ENCODE assay signal across 9 cellular contexts in the genomic region with DNA sequence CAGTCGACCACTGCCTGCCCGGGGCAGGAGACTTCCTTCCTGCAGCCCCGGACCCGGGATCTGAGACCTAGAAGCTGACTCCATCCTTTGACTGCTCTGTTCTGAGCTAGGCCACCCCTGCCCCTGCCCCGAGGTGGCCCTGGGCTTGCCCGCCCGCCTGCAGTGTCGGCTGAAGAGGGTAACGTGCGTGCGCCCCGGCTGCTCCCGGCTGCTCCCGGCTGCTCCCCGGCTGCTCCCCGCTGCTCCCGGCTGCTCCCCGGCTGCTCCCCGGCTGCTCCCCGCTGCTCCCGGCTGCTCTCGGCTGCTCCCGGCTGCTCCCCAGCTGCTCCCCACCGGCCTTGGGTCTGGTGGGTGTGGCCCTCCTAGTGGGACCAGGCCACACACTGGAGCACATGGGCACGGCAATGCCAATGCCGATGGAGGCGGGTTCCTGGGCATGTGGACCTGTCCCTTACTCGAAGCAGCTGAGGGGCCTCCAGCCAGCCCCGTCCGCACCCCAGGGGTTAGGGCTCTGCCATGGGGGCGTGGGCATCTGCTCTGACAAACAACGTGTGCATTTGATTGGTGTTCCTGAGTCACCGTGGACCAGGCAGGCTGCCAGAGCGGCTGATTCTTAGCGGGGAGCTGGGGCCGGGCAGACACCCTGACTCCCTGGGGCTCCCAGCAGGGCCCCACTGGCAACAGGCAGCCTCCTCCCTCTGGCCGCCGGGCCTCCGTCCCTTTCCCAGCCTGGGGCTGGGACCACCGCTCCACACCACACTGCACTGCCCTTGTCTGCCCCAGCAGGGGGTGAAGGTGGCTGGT. TPM values are rescaled to one million over a fixed set of nuclear protein-coding genes. Genes with fewer than 3 reads are reported as not detected.
DNase-seq lines count a peak whose midpoint lies in the region; ATAC-seq and TF ChIP-seq lines count a peak whose summit lies in the region.
"Had no signal": no experiment of that assay in that cellular context is flagged by ENCODE, and none has a peak within 500 bp of the region (broad histone marks: within the 10 kb centered on the region; RNA-seq: fewer than 3 reads in every experiment).

No MANE protein-coding gene starts in this region.

- H3K27ac ChIP-seq in A673 (ENCODE audit: low read depth, low read length, poor library complexity, severe bottlenecking): peak overlapping the region; percentile 90

- H3K4me3 ChIP-seq in A673 (ENCODE audit: low read depth, low read length, poor library complexity, severe bottlenecking): peak overlapping the region; percentile 28

- H3K9me3 ChIP-seq in A673 (ENCODE audit: low read depth, low read length, poor library complexity, severe bottlenecking): no peaks in the 10 kb centered on the region

- intact Hi-C loops in A673 (cut with micrococcal nuclease; ENCODE audit: unreplicated experiment): no loop called here

- CTCF ChIA-PET in A673 (lab: Charles Lee) (no interaction called here), GM10248 (lab: Yijun Ruan, JAX) (no interaction called here)

- H3K36me3 ChIP-seq in A673 (ENCODE audit: insufficient read depth, low read length, poor library complexity, severe bottlenecking): no peaks in the 10 kb centered on the region

- POLR2A ChIA-PET in A673 (lab: Charles Lee; ENCODE audit: low non-redundant PET) (no interaction called here), GM10248 (lab: Yijun Ruan, JAX) (no interaction called here)

- H3K4me1 ChIP-seq in A673 (ENCODE audit: insufficient read depth, low read length, poor library complexity, severe bottlenecking): peaks cover 55% of the 10 kb centered on the region

- BruUV-seq in A673 (replicated peaks; lab: Mats Ljungman, UMichigan): no TSS peak

- H3K27me3 ChIP-seq in A673 (replicated peaks; ENCODE audit: insufficient read depth, low read depth, low read length, poor library complexity): no peaks in the 10 kb centered on the region

- TF ChIP-seq CTCF in A673 (conservative IDR thresholded peaks at IDR 0.05; ENCODE audit: low read depth, low read length): no peak
- TF ChIP-seq CTCF in GM10248 (IDR thresholded peaks at IDR 0.05; ENCODE audit: control extremely low read depth, extremely low read depth, low read depth, missing control alignments): no peak

- peak; percentile 74 for ATAC-seq in SK-N-SH treated with all-trans-retinoic acid at 6 μM for 48 hours

- DNase-seq in A673 (ENCODE audit: low spot score): peak; percentile 94
- peak; percentile 69 for DNase-seq in H4 (ENCODE audit: low spot score)
- peak; percentile 54 for DNase-seq in iPS-NIHi11 (ENCODE audit: low spot score)
- no peak for DNase-seq in GDM1 (lab: John Stamatoyannopoulos, UW)
- no peak for DNase-seq in SK-N-DZ (ENCODE audit: low spot score)
- DNase-seq in GM10248 (ENCODE audit: extremely low spot score): no peak
- no peak for DNase-seq in NCI-H510A treated with DMSO at 0.1 percent for 48 hours (lab: John Stamatoyannopoulos, UW)
- DNase-seq: DMS79 had no signal

TF ChIP-seq in SK-N-SH treated with all-trans-retinoic acid at 6 μM for 48 hours, 23 proteins besides CTCF, POLR2A, EP300 and RAD21:
- TF ChIP-seq, protein P1, sequence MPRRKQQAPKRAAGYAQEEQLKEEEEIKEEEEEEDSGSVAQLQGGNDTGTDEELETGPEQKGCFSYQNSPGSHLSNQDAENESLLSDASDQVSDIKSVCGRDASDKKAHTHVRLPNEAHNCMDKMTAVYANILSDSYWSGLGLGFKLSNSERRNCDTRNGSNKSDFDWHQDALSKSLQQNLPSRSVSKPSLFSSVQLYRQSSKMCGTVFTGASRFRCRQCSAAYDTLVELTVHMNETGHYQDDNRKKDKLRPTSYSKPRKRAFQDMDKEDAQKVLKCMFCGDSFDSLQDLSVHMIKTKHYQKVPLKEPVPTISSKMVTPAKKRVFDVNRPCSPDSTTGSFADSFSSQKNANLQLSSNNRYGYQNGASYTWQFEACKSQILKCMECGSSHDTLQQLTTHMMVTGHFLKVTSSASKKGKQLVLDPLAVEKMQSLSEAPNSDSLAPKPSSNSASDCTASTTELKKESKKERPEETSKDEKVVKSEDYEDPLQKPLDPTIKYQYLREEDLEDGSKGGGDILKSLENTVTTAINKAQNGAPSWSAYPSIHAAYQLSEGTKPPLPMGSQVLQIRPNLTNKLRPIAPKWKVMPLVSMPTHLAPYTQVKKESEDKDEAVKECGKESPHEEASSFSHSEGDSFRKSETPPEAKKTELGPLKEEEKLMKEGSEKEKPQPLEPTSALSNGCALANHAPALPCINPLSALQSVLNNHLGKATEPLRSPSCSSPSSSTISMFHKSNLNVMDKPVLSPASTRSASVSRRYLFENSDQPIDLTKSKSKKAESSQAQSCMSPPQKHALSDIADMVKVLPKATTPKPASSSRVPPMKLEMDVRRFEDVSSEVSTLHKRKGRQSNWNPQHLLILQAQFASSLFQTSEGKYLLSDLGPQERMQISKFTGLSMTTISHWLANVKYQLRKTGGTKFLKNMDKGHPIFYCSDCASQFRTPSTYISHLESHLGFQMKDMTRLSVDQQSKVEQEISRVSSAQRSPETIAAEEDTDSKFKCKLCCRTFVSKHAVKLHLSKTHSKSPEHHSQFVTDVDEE (CRISPR knock-in tag; IDR thresholded peaks at IDR 0.05): no peak
- 0 out of 2 replicates have a peak, but pooled peaks have one; percentile 9 for TF ChIP-seq ZFP30 (CRISPR knock-in tag; IDR thresholded peaks at IDR 0.05)

RNA-seq across cellular contexts. Expression of a gene that starts 2.0 kb away (rescaled TPM):
- 5.0 and 5.3 TPM in 2 replicates for total RNA-seq in A673 (2021)
- not detected in 2 replicates for total RNA-seq in H4 (2014; rRNA removed; shearing (Covaris generic))
- 0.34 and 2.9 TPM in 2 replicates for polyA plus RNA-seq in SK-N-DZ (2014; cell fraction: cytosol; rRNA removed)
- 3.1 and 5.4 TPM in 2 replicates for polyA plus RNA-seq in SK-N-DZ (2014; cell fraction: nucleus; rRNA removed)

RNA-seq across cellular contexts. Expression of a gene that starts 34.4 kb away (rescaled TPM):
- total RNA-seq in A673 (2021): 38.5 and 48.4 TPM in 2 replicates
- total RNA-seq in H4 (2014; rRNA removed; shearing (Covaris generic)): not detected in 2 replicates
- polyA plus RNA-seq in SK-N-DZ (2014; cell fraction: cytosol; rRNA removed): 63.5 and 81.6 TPM in 2 replicates
- 78.8 and 121 TPM in 2 replicates for polyA plus RNA-seq in SK-N-DZ (2014; cell fraction: nucleus; rRNA removed)

RNA-seq across cellular contexts. Expression of a gene that starts 40.2 kb away (rescaled TPM):
- 30.7 and 44.3 TPM in 2 replicates for total RNA-seq in A673 (2021)
- 7.2 and 10.4 TPM in 2 replicates for total RNA-seq in H4 (2014; rRNA removed; shearing (Covaris generic))
- polyA plus RNA-seq in SK-N-DZ (2014; cell fraction: cytosol; rRNA removed): 19.1 and 20.4 TPM in 2 replicates
- 84.9 and 94.0 TPM in 2 replicates for polyA plus RNA-seq in SK-N-DZ (2014; cell fraction: nucleus; rRNA removed)

Comparison
In these comparisons a context has a peak if more than half of its experiments do, and no peak if none do; other contexts are left out.
1. DNase-seq: peak in A673 (single experiment), H4 (single experiment) and iPS-NIHi11 (single experiment); none in GDM1 (single experiment), SK-N-DZ (single experiment), GM10248 (single experiment) and NCI-H510A treated with DMSO at 0.1 percent for 48 hours (single experiment).
2. RNA of a gene that starts 34.4 kb away (total RNA-seq): 38.5 to 48.4 TPM in A673; not detected in H4; every median in the first group is over 10 times any median in the second.